30 cellular contexts compared by ENCODE assay signal in genomic region chrX:132171881-132172280, GRCh38. TPM values are rescaled to one million over a fixed set of nuclear protein-coding genes. Genes with fewer than 3 reads are reported as not detected.
"Had no signal": no experiment of that assay in that cellular context is flagged by ENCODE, and none has a peak within 500 bp of the region (broad histone marks: within the 10 kb centered on the region; RNA-seq: fewer than 3 reads in every experiment).

No MANE protein-coding gene starts in this region.

- H3K4me1 ChIP-seq: body of pancreas, gastroesophageal sphincter, psoas muscle, sigmoid colon, stomach, thyroid gland had no signal

- H3K27ac ChIP-seq: body of pancreas, cardiac muscle cell, gastroesophageal sphincter, hepatocyte, neutrophil, ovary, psoas muscle, sigmoid colon, stomach, thyroid gland had no signal

- H3K79me2 ChIP-seq: hepatocyte had no signal

- H3K27me3 ChIP-seq: body of pancreas, cardiac muscle cell, gastroesophageal sphincter, hepatocyte, neutrophil, ovary, sigmoid colon, thyroid gland had no signal

- H3K36me3 ChIP-seq: cardiac muscle cell, gastroesophageal sphincter, neutrophil, ovary, sigmoid colon, stomach, thyroid gland had no signal

- H3K4me3 ChIP-seq: body of pancreas, cardiac muscle cell, gastroesophageal sphincter, hepatocyte, ovary, psoas muscle, sigmoid colon, smooth muscle cell, stomach, thyroid gland had no signal

- DNase-seq: activated CD4-positive, alpha-beta T cell treated with anti-CD3 and anti-CD28 coated beads for 36 hours; activated CD4-positive, CD25-positive, alpha-beta regulatory T cell; activated CD8-positive, alpha-beta T cell treated with anti-CD3 and anti-CD28 coated beads, Interleukin-2, amount 10 ng/mL, durations not matched to agents 7 days and 5 days; activated naive CD4-positive, alpha-beta T cell; activated T-cell treated with anti-CD3 and anti-CD28 coated beads for 4 hours; activated T-cell treated with anti-CD3 and anti-CD28 coated beads, Interleukin-2, amount 50 U/mL, for 72 hours; aorta; body of pancreas; cerebellar nuclear complex; cortex of kidney; effector memory CD8-positive, alpha-beta T cell; islet precursor cell; ovary; psoas muscle; sigmoid colon; stimulated activated CD4-positive, alpha-beta T cell treated with anti-CD3 and anti-CD28 coated beads, Interleukin-1b, Interleukin-23, amount 100 ng/mL, for 48 hours; stimulated activated CD4-positive, alpha-beta T cell treated with anti-CD3 and anti-CD28 coated beads, Interleukin-4, amount 100 ng/mL, for 4 hours; stimulated activated naive B cell treated with anti-CD40 and anti-IgM and Interleukin-4, amounts not matched to agents 10 μg/mL and 1 μg/mL and 100 μg/mL, for 72 hours; stomach; T-helper 1 cell; thyroid gland had no signal

- H3K9me3 ChIP-seq: body of pancreas, gastroesophageal sphincter, neutrophil, ovary, psoas muscle, sigmoid colon, stomach, thyroid gland had no signal

- H3K4me2 ChIP-seq: hepatocyte, smooth muscle cell had no signal

- H2AFZ ChIP-seq: hepatocyte had no signal

RNA-seq across cellular contexts. Expression of gene FRMD7, which starts 44.1 kb away (rescaled TPM):
- total RNA-seq: activated CD4-positive, alpha-beta T cell treated with anti-CD3 and anti-CD28 coated beads for 36 hours; activated CD8-positive, alpha-beta T cell treated with anti-CD3 and anti-CD28 coated beads, Interleukin-2, amount 10 ng/mL, durations not matched to agents 7 days and 5 days; activated naive CD4-positive, alpha-beta T cell treated with anti-CD3 and anti-CD28 coated beads, Interleukin-2, amount 50 U/mL, for 72 hours; activated T-cell treated with anti-CD3 and anti-CD28 coated beads, Interleukin-2, amount 50 U/mL, for 72 hours; body of pancreas; cardiac muscle cell; fibroblast of villous mesenchyme; gastroesophageal sphincter; hepatocyte; natural killer cell treated with Interleukin-12 subunit alpha and Interleukin-12 subunit beta and Interleukin-15 and Interleukin-18, amount 100 ng/mL, for 72 hours; smooth muscle cell; stomach; thyroid gland had no signal
- polyA plus RNA-seq: adipose tissue, cardiac muscle cell, hepatocyte, smooth muscle cell, stomach had no signal
